Comparison of ENCODE assay signal across 8 cellular contexts in the genomic region with DNA sequence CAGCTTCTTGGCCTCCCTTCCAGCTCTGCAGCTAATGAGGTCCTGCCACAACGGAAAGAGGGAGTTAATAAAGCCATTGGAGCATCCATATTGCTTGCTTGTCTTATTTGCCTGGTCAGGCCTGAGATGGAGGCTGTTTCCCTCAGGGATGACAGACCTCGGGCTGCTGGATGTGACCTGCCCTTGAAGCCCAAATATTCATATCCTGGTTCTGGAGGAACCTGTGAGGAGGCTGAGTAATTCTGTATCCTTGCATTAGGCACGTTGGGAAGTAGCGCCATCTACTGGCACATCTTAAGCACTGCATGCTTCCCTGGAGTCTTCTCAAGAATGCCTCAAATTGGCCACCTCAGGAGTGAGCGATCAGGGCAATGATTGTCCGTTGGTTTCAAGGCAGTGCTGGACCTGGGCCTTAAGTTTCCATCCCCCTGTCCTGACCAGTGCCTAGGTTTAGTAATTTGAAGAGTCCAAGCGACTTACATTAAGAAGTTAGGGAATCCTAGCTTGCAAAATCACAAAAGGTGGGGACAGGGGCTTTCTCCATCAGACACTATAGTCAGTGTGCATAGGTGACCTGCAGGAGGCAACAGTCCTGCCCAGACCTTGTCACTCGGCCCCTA. TPM values are rescaled to one million over a fixed set of nuclear protein-coding genes. Genes with fewer than 3 reads are reported as not detected.
DNase-seq lines count a peak whose midpoint lies in the region; ATAC-seq, FAIRE-seq and TF ChIP-seq lines count a peak whose summit lies in the region.

No MANE protein-coding gene starts in this region.

- H3K36me3 Mint-ChIP-seq in CD4-positive, alpha-beta T cell (ENCODE audit: low read depth): peaks cover 41% of the 10 kb centered on the region

- POLR2A ChIA-PET in CD4-positive, alpha-beta T cell (lab: Charles Lee): interaction anchor here (0.9 to 2.9 kb wide), 4 partner anchors 19 to 58 kb away, joined by 3 to 13 read pairs (median 6); a partner anchor contains a TSS

- DNase-seq in CD4-positive, alpha-beta T cell: peak; percentile 55 to 74 (median 59)
- peak; percentile 30 for DNase-seq in NCI-H1436 treated with DMSO at 0.1 percent for 48 hours (lab: John Stamatoyannopoulos, UW)
- DNase-seq in T-helper 2 cell: peak; percentile 21 to 70 (median 52)
- DNase-seq in ascending aorta (ENCODE audit: low spot score in 2 of 2): peak in 1 of 2 donors; percentile 81
- peak; percentile 74 for DNase-seq in hepatic stellate cell (ENCODE audit: low spot score)
- peak; percentile 76 for DNase-seq in small intestine

- H3K4me1 ChIP-seq in ascending aorta (no peaks in the 10 kb centered on the region), small intestine (ENCODE audit: control insufficient read depth in 2 of 2, insufficient read depth in 1 of 2, low read depth in 1 of 2, low read length in 1 of 2) (no peaks in the 10 kb centered on the region)

- peak; percentile 99 for ATAC-seq in CD4-positive, alpha-beta T cell (ENCODE audit: poor library complexity)
- ATAC-seq in GM21825 (IDR thresholded peaks at IDR 0.05; ENCODE audit: unreplicated experiment): peak; percentile 71
- ATAC-seq in GM21515 (IDR thresholded peaks at IDR 0.05; ENCODE audit: unreplicated experiment): no peak

- H3K27me3 ChIP-seq in CD4-positive, alpha-beta T cell (ENCODE audit: control insufficient read depth, insufficient read depth, low read length): no peaks in the 10 kb centered on the region
- no peaks in the 10 kb centered on the region for H3K27me3 ChIP-seq in ascending aorta
- H3K27me3 ChIP-seq in small intestine (ENCODE audit: control insufficient read depth in 2 of 2, insufficient read depth in 2 of 2, low read length in 2 of 2): no peaks in the 10 kb centered on the region

- no peak overlapping the region for H3K27ac Mint-ChIP-seq in CD4-positive, alpha-beta T cell

- H3K36me3 ChIP-seq in ascending aorta: peaks cover 31 to 37% of the 10 kb centered on the region in 2 donors
- H3K36me3 ChIP-seq in small intestine (ENCODE audit: control insufficient read depth in 2 of 2, insufficient read depth in 2 of 2, low read length in 2 of 2): peaks cover 9 to 12% of the 10 kb centered on the region in 2 donors

- H3K4me3 ChIP-seq in ascending aorta (no peak overlapping the region), small intestine (ENCODE audit: low read depth in 1 of 2, low read length in 2 of 2) (no peak overlapping the region)

- CTCF ChIA-PET in CD4-positive, alpha-beta T cell (lab: Charles Lee): interaction anchor here (0.8 to 5.6 kb wide), 9 partner anchors 9 to 267 kb away, joined by 3 to 50 read pairs (median 4); a partner anchor contains a TSS

- intact Hi-C loops in CD4-positive, alpha-beta T cell (cut with DNase I, micrococcal nuclease): loop anchor here (1.0 to 5.0 kb wide), 8 partner anchors 19 to 558 kb away; a partner anchor contains a TSS
- intact Hi-C loops in ascending aorta (cut with DNase I): loop anchor here (1.0 to 5.0 kb wide), 4 partner anchors 49 to 558 kb away; a partner anchor contains a TSS

- peaks cover 5% of the 10 kb centered on the region for H3K4me1 Mint-ChIP-seq in CD4-positive, alpha-beta T cell (ENCODE audit: low read depth)

- no peak for FAIRE-seq in small intestine (lab: Jason Lieb, UNC)

- TF ChIP-seq CTCF in CD4-positive, alpha-beta T cell (IDR thresholded peaks at IDR 0.05): peak; percentile 95
- TF ChIP-seq CTCF in ascending aorta (IDR thresholded peaks at IDR 0.05): peak; percentile 95 to 96 (median 96)

- no peaks in the 10 kb centered on the region for H3K9me3 ChIP-seq in CD4-positive, alpha-beta T cell (ENCODE audit: control insufficient read depth, low read length)
- H3K9me3 ChIP-seq in ascending aorta (no peaks in the 10 kb centered on the region), small intestine (ENCODE audit: control insufficient read depth, low read depth) (no peaks in the 10 kb centered on the region)

- WGBS in small intestine, 3 donors: 12 to 15% (median 15%) methylated on average over 8 of the region's 8 CpGs

- H3K27ac ChIP-seq in CD4-positive, alpha-beta T cell (ENCODE audit: low read depth, low read length): no peak overlapping the region
- H3K27ac ChIP-seq in ascending aorta (peak overlapping the region; percentile 8 to 35), small intestine (ENCODE audit: low read depth in 1 of 2, low read length in 1 of 2) (no peak overlapping the region)

- H3K27me3 Mint-ChIP-seq in CD4-positive, alpha-beta T cell: no peaks in the 10 kb centered on the region

- H3K4me3 Mint-ChIP-seq in CD4-positive, alpha-beta T cell: no peak overlapping the region

- no peaks in the 10 kb centered on the region for H3K9me3 Mint-ChIP-seq in CD4-positive, alpha-beta T cell

RNA-seq across cellular contexts. Expression of a gene that starts 13.8 kb away (rescaled TPM):
- 100 to 1,000 TPM; 110 to 112 TPM for total RNA-seq in CD4-positive, alpha-beta T cell
- 49.1 TPM for total RNA-seq in ascending aorta
- 100 to 1,000 TPM in 1 of 3 donors, 10 to 100 TPM in 2; 46.3 to 149 (median 60.5) TPM for polyA plus RNA-seq in small intestine

RNA-seq across cellular contexts. Expression of a gene that starts 19.4 kb away (rescaled TPM):
- total RNA-seq in CD4-positive, alpha-beta T cell: 10 to 100 TPM; 25.3 to 31.0 TPM
- 77.5 TPM for total RNA-seq in ascending aorta
- 100 to 1,000 TPM; 241 to 636 (median 364) TPM for polyA plus RNA-seq in small intestine

RNA-seq across cellular contexts. Expression of a gene that starts 48.4 kb away (rescaled TPM):
- 10 to 100 TPM; 18.1 to 24.1 TPM for total RNA-seq in CD4-positive, alpha-beta T cell
- total RNA-seq in ascending aorta: 245 TPM
- polyA plus RNA-seq in small intestine: 1,000 to 10,000 TPM in 1 of 3 donors, 100 to 1,000 TPM in 2; 677 to 1,200 (median 884) TPM

RNA-seq across cellular contexts. Expression of a gene that starts 53.8 kb away (rescaled TPM):
- 1 to 10 TPM; 2.1 to 2.3 TPM for total RNA-seq in CD4-positive, alpha-beta T cell
- total RNA-seq in ascending aorta: not detected
- polyA plus RNA-seq in small intestine: 1 to 10 TPM; 1.5 to 8.3 (median 5.1) TPM

Comparison
In these comparisons a context has a peak if more than half of its experiments do, and no peak if none do; other contexts are left out.
1. H3K27ac ChIP-seq: peak in ascending aorta (2 of 2); none in CD4-positive, alpha-beta T cell (single experiment) and small intestine (0 of 2).